ENCODE assay signal across 37 cellular contexts in the genomic region with DNA sequence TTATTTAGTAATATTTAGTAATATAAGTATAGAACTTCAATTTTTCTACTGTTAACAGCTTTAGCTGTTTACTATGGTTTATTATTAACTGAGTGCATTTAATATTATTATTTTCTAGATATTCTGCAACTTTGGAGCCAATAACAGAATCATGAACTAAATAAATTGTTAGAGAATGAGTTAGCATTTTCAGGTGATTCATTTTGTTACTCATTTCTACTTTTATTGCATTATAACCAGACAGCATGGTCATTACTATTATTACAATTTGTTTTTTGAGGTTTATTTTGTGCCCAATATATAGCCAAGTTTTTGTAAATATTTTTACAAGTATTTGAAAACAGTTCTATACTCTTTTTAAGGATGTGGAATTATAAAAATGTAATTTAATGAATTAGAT.
"Had no signal": no experiment of that assay in that cellular context is flagged by ENCODE, and none has a peak within 500 bp of the region (broad histone marks: within the 10 kb centered on the region; RNA-seq: fewer than 3 reads in every experiment).

No MANE protein-coding gene starts in this region.

- H3K27ac ChIP-seq: adrenal gland, body of pancreas, cardiac muscle cell, colonic mucosa, gastroesophageal sphincter, heart right ventricle, WERI-Rb-1 had no signal

- H3K4me3 Mint-ChIP-seq: activated B cell treated with CpG ODN at 0.5 μM for 24 hours; activated CD4-positive, alpha-beta memory T cell treated with anti-CD3 and anti-CD28 coated beads for 36 hours; activated CD4-positive, alpha-beta T cell treated with anti-CD3 and anti-CD28 coated beads, Interleukin-2, amount 10 ng/mL, durations not matched to agents 24 days and 14 days; activated CD8-positive, alpha-beta memory T cell treated with anti-CD3 and anti-CD28 coated beads, Interleukin-2, amount 10 ng/mL, durations not matched to agents 7 days and 5 days; activated CD8-positive, alpha-beta T cell treated with anti-CD3 and anti-CD28 coated beads, Interleukin-2, amount 10 ng/mL, durations not matched to agents 7 days and 5 days; activated naive CD4-positive, alpha-beta T cell treated with anti-CD3 and anti-CD28 coated beads for 36 hours; activated naive CD4-positive, alpha-beta T cell treated with anti-CD3 and anti-CD28 coated beads, Interleukin-2, amount 50 U/mL, for 24 hours; activated naive CD8-positive, alpha-beta T cell treated with anti-CD3 and anti-CD28 coated beads for 36 hours; activated naive CD8-positive, alpha-beta T cell treated with anti-CD3 and anti-CD28 coated beads, Interleukin-2, amount 50 U/mL, for 24 hours; activated T-helper 1 cell treated with anti-CD3 and anti-CD28 coated beads, Interleukin-12 subunit alpha, Interleukin-12 subunit beta, Interleukin-2, Interleukin-4 antibody, amounts not matched to agents 30 ng/mL and 10 ng/mL and 1 ng/mL, durations not matched to agents 14 hours and 24 hours and 36 hours; effector memory CD8-positive, alpha-beta T cell; T-helper 17 cell; T-helper 2 cell treated with Interferon-gamma antibody and Interleukin-4, amounts not matched to agents 5 μg/mL and 100 μg/mL, for 36 hours had no signal

- H3K36me3 Mint-ChIP-seq: activated CD4-positive, alpha-beta memory T cell treated with anti-CD3 and anti-CD28 coated beads for 36 hours; activated CD8-positive, alpha-beta memory T cell treated with anti-CD3 and anti-CD28 coated beads, Interleukin-2, amount 10 ng/mL, durations not matched to agents 7 days and 5 days; activated naive CD8-positive, alpha-beta T cell treated with anti-CD3 and anti-CD28 coated beads for 36 hours had no signal

- DNase-seq: activated B cell treated with CpG ODN at 0.5 μM for 24 hours; activated CD4-positive, alpha-beta memory T cell treated with anti-CD3 and anti-CD28 coated beads for 36 hours; activated CD4-positive, alpha-beta T cell treated with anti-CD3 and anti-CD28 coated beads, Interleukin-2, amount 10 ng/mL, durations not matched to agents 24 days and 14 days; activated CD8-positive, alpha-beta memory T cell treated with anti-CD3 and anti-CD28 coated beads, Interleukin-2, amount 10 ng/mL, durations not matched to agents 7 days and 5 days; activated CD8-positive, alpha-beta memory T cell treated with anti-CD3 and anti-CD28 coated beads, Interleukin-2, amount 50 U/mL, for 4 hours; activated CD8-positive, alpha-beta T cell treated with anti-CD3 and anti-CD28 coated beads, Interleukin-2, amount 10 ng/mL, durations not matched to agents 7 days and 5 days; activated effector memory CD4-positive, alpha-beta T cell treated with anti-CD3 and anti-CD28 coated beads, Interleukin-2, amount 50 U/mL, for 16 hours; activated naive CD4-positive, alpha-beta T cell treated with anti-CD3 and anti-CD28 coated beads for 36 hours; activated naive CD8-positive, alpha-beta T cell treated with anti-CD3 and anti-CD28 coated beads for 36 hours; activated naive CD8-positive, alpha-beta T cell treated with anti-CD3 and anti-CD28 coated beads, Interleukin-2, amount 50 U/mL, for 24 hours; activated T-cell treated with anti-CD3 and anti-CD28 coated beads, Interleukin-2, amount 50 U/mL, for 1 hour; activated T-cell treated with anti-CD3 and anti-CD28 coated beads, Interleukin-2, amount 50 U/mL, for 48 hours; adrenal gland; amygdala; aorta; body of pancreas; central memory CD4-positive, alpha-beta T cell; cerebellar nuclear complex; colonic mucosa; dorsolateral prefrontal cortex; effector CD4-positive, alpha-beta T cell; effector memory CD8-positive, alpha-beta T cell; foreskin fibroblast; heart right ventricle; T-helper 1 cell; T-helper 17 cell; T1000; WERI-Rb-1 had no signal

- ATAC-seq: activated CD4-positive, CD25-positive, alpha-beta regulatory T cell treated with anti-CD3 and anti-CD28 coated beads, Interleukin-2, amount 50 U/mL, for 24 hours; activated CD8-positive, alpha-beta memory T cell treated with anti-CD3 and anti-CD28 coated beads, Interleukin-2, amount 10 ng/mL, durations not matched to agents 7 days and 5 days; activated CD8-positive, alpha-beta T cell treated with anti-CD3 and anti-CD28 coated beads, Interleukin-2, amount 10 ng/mL, durations not matched to agents 7 days and 5 days; activated naive CD8-positive, alpha-beta T cell treated with anti-CD3 and anti-CD28 coated beads, Interleukin-2, amount 50 U/mL, for 24 hours; body of pancreas; effector memory CD8-positive, alpha-beta T cell; esophagus mucosa; gastroesophageal sphincter; heart right ventricle; T-helper 17 cell had no signal

- H3K9me3 ChIP-seq: adrenal gland, body of pancreas, colonic mucosa, gastroesophageal sphincter had no signal

- H3K27me3 ChIP-seq: adrenal gland, body of pancreas, cardiac muscle cell, colonic mucosa, dorsolateral prefrontal cortex, gastroesophageal sphincter, heart right ventricle had no signal

- FAIRE-seq: endothelial cell of umbilical vein had no signal

- H3K4me1 ChIP-seq: adrenal gland, body of pancreas, colonic mucosa, gastroesophageal sphincter had no signal

- H3K4me3 ChIP-seq: adrenal gland, body of pancreas, cardiac muscle cell, colonic mucosa, dorsolateral prefrontal cortex, gastroesophageal sphincter, heart right ventricle had no signal

- H3K4me1 Mint-ChIP-seq: activated B cell treated with CpG ODN at 0.5 μM for 24 hours; activated CD4-positive, alpha-beta T cell treated with anti-CD3 and anti-CD28 coated beads, Interleukin-2, amount 10 ng/mL, durations not matched to agents 24 days and 14 days; activated CD8-positive, alpha-beta memory T cell treated with anti-CD3 and anti-CD28 coated beads, Interleukin-2, amount 10 ng/mL, durations not matched to agents 7 days and 5 days; activated naive CD4-positive, alpha-beta T cell treated with anti-CD3 and anti-CD28 coated beads, Interleukin-2, amount 50 U/mL, for 24 hours; activated naive CD8-positive, alpha-beta T cell treated with anti-CD3 and anti-CD28 coated beads for 36 hours; activated naive CD8-positive, alpha-beta T cell treated with anti-CD3 and anti-CD28 coated beads, Interleukin-2, amount 50 U/mL, for 24 hours; T-helper 17 cell had no signal

- H3K9me3 Mint-ChIP-seq: activated CD4-positive, alpha-beta T cell treated with anti-CD3 and anti-CD28 coated beads, Interleukin-2, amount 10 ng/mL, durations not matched to agents 24 days and 14 days; activated T-helper 1 cell treated with anti-CD3 and anti-CD28 coated beads, Interleukin-12 subunit alpha, Interleukin-12 subunit beta, Interleukin-2, Interleukin-4 antibody, amounts not matched to agents 30 ng/mL and 10 ng/mL and 1 ng/mL, durations not matched to agents 14 hours and 24 hours and 36 hours; T-helper 2 cell treated with Interferon-gamma antibody and Interleukin-4, amounts not matched to agents 5 μg/mL and 100 μg/mL, for 36 hours had no signal

- H3K27ac Mint-ChIP-seq: activated B cell treated with CpG ODN at 0.5 μM for 24 hours; activated CD4-positive, alpha-beta memory T cell treated with anti-CD3 and anti-CD28 coated beads for 36 hours; activated CD4-positive, alpha-beta T cell treated with anti-CD3 and anti-CD28 coated beads, Interleukin-2, amount 10 ng/mL, durations not matched to agents 24 days and 14 days; activated CD8-positive, alpha-beta memory T cell treated with anti-CD3 and anti-CD28 coated beads, Interleukin-2, amount 10 ng/mL, durations not matched to agents 7 days and 5 days; activated CD8-positive, alpha-beta T cell treated with anti-CD3 and anti-CD28 coated beads, Interleukin-2, amount 10 ng/mL, durations not matched to agents 7 days and 5 days; activated naive CD4-positive, alpha-beta T cell treated with anti-CD3 and anti-CD28 coated beads for 36 hours; activated naive CD4-positive, alpha-beta T cell treated with anti-CD3 and anti-CD28 coated beads, Interleukin-2, amount 50 U/mL, for 24 hours; activated naive CD8-positive, alpha-beta T cell treated with anti-CD3 and anti-CD28 coated beads for 36 hours; activated naive CD8-positive, alpha-beta T cell treated with anti-CD3 and anti-CD28 coated beads, Interleukin-2, amount 50 U/mL, for 24 hours; activated T-helper 1 cell treated with anti-CD3 and anti-CD28 coated beads, Interleukin-12 subunit alpha, Interleukin-12 subunit beta, Interleukin-2, Interleukin-4 antibody, amounts not matched to agents 30 ng/mL and 10 ng/mL and 1 ng/mL, durations not matched to agents 14 hours and 24 hours and 36 hours; activated T-helper 2 cell treated with anti-CD3 and anti-CD28 coated beads, Interferon-gamma antibody, Interleukin-2, Interleukin-4, amounts not matched to agents 10 μg/mL and 5 μg/mL and 100 μg/mL, durations not matched to agents 14 hours and 24 hours and 36 hours; effector memory CD8-positive, alpha-beta T cell; T-helper 17 cell; T-helper 2 cell treated with Interferon-gamma antibody and Interleukin-4, amounts not matched to agents 5 μg/mL and 100 μg/mL, for 36 hours had no signal

- H3K36me3 ChIP-seq: adrenal gland, cardiac muscle cell, colonic mucosa, gastroesophageal sphincter, heart right ventricle, WERI-Rb-1 had no signal

- H3K27me3 Mint-ChIP-seq: activated B cell treated with CpG ODN at 0.5 μM for 24 hours; activated CD4-positive, alpha-beta memory T cell treated with anti-CD3 and anti-CD28 coated beads for 36 hours; activated CD4-positive, alpha-beta T cell treated with anti-CD3 and anti-CD28 coated beads, Interleukin-2, amount 10 ng/mL, durations not matched to agents 24 days and 14 days; activated CD8-positive, alpha-beta memory T cell treated with anti-CD3 and anti-CD28 coated beads, Interleukin-2, amount 10 ng/mL, durations not matched to agents 7 days and 5 days; effector memory CD8-positive, alpha-beta T cell; T-helper 17 cell had no signal
